In genomic region chr1:11273595-11274234, GRCh38 we compare ENCODE assay signal across 1 cellular context.
TF ChIP-seq lines count a peak whose summit lies in the region.

No MANE protein-coding gene starts in this region.

TF ChIP-seq in K562, 482 proteins besides CTCF, POLR2A, EP300 and RAD21 (continued from another document and continues in another):
- TF ChIP-seq CHD7 (IDR thresholded peaks at IDR 0.05; ENCODE audit: low read depth, low read length) (no peak), ZNF584 (CRISPR knock-in tag; IDR thresholded peaks at IDR 0.05; ENCODE audit: low read depth) (no peak), CEBPB (tag; IDR thresholded peaks at IDR 0.05) (no peak), GABPB1 (CRISPR knock-in tag; IDR thresholded peaks at IDR 0.05) (no peak), ATF7 (IDR thresholded peaks at IDR 0.05) (no peak), MTA3 (IDR thresholded peaks at IDR 0.05; ENCODE audit: borderline replicate concordance) (no peak; the same call in 1 of the 2 replicates), PRMT5 (CRISPR knock-in tag; IDR thresholded peaks at IDR 0.05) (no peak), ZBTB8A (IDR thresholded peaks at IDR 0.05; ENCODE audit: partially characterized antibody) (no peak), MEF2A (IDR thresholded peaks at IDR 0.05; ENCODE audit: control insufficient read depth, low read depth, low read length) (no peak), RBM17 (IDR thresholded peaks at IDR 0.05; ENCODE audit: borderline replicate concordance, low read depth, low read length) (no peak), ZNF668 (CRISPR knock-in tag; IDR thresholded peaks at IDR 0.05) (no peak), RFX7 (CRISPR knock-in tag; IDR thresholded peaks at IDR 0.05) (no peak), ETS1 (conservative IDR thresholded peaks at IDR 0.05; ENCODE audit: control insufficient read depth, low read depth, low read length) (0 out of 2 replicates have a peak, but pooled peaks have one; percentile 32), MNT (conservative IDR thresholded peaks at IDR 0.05) (peak; percentile 41 to 70; a peak in 3 of 4 replicates), KLF10 (CRISPR knock-in tag; IDR thresholded peaks at IDR 0.05) (no peak), TBP (optimal IDR thresholded peaks at IDR 0.05; ENCODE audit: low read depth, low read length) (no peak), POLR2B (IDR thresholded peaks at IDR 0.05; ENCODE audit: low read depth, partially characterized antibody) (no peak), AFF4 (CRISPR knock-in tag; IDR thresholded peaks at IDR 0.05) (no peak), ZBTB7A (IDR thresholded peaks at IDR 0.05; ENCODE audit: borderline replicate concordance, control insufficient read depth, low read depth, low read length) (peak; percentile 31; the same call in 1 of the 2 replicates), TEAD2 (tag; IDR thresholded peaks at IDR 0.05) (no peak), CHD4 (IDR thresholded peaks at IDR 0.05; ENCODE audit: insufficient read depth, insufficient replicate concordance, low read depth, low read length, poor library complexity, severe bottlenecking) (no peak), STAT5B (CRISPR knock-in tag; IDR thresholded peaks at IDR 0.05) (no peak), HNRNPUL1 (IDR thresholded peaks at IDR 0.05; ENCODE audit: low read length) (no peak), MAFK (IDR thresholded peaks at IDR 0.05; ENCODE audit: low read length) (no peak), CHD2 (IDR thresholded peaks at IDR 0.05; ENCODE audit: low read depth, low read length) (no peak), SAP30 (IDR thresholded peaks at IDR 0.05; ENCODE audit: borderline replicate concordance, insufficient read depth, low read depth, low read length, poor library complexity, severe bottlenecking) (peak; percentile 74), JUNB (CRISPR knock-in tag; conservative IDR thresholded peaks at IDR 0.05) (no peak)
- TF ChIP-seq, protein P1, sequence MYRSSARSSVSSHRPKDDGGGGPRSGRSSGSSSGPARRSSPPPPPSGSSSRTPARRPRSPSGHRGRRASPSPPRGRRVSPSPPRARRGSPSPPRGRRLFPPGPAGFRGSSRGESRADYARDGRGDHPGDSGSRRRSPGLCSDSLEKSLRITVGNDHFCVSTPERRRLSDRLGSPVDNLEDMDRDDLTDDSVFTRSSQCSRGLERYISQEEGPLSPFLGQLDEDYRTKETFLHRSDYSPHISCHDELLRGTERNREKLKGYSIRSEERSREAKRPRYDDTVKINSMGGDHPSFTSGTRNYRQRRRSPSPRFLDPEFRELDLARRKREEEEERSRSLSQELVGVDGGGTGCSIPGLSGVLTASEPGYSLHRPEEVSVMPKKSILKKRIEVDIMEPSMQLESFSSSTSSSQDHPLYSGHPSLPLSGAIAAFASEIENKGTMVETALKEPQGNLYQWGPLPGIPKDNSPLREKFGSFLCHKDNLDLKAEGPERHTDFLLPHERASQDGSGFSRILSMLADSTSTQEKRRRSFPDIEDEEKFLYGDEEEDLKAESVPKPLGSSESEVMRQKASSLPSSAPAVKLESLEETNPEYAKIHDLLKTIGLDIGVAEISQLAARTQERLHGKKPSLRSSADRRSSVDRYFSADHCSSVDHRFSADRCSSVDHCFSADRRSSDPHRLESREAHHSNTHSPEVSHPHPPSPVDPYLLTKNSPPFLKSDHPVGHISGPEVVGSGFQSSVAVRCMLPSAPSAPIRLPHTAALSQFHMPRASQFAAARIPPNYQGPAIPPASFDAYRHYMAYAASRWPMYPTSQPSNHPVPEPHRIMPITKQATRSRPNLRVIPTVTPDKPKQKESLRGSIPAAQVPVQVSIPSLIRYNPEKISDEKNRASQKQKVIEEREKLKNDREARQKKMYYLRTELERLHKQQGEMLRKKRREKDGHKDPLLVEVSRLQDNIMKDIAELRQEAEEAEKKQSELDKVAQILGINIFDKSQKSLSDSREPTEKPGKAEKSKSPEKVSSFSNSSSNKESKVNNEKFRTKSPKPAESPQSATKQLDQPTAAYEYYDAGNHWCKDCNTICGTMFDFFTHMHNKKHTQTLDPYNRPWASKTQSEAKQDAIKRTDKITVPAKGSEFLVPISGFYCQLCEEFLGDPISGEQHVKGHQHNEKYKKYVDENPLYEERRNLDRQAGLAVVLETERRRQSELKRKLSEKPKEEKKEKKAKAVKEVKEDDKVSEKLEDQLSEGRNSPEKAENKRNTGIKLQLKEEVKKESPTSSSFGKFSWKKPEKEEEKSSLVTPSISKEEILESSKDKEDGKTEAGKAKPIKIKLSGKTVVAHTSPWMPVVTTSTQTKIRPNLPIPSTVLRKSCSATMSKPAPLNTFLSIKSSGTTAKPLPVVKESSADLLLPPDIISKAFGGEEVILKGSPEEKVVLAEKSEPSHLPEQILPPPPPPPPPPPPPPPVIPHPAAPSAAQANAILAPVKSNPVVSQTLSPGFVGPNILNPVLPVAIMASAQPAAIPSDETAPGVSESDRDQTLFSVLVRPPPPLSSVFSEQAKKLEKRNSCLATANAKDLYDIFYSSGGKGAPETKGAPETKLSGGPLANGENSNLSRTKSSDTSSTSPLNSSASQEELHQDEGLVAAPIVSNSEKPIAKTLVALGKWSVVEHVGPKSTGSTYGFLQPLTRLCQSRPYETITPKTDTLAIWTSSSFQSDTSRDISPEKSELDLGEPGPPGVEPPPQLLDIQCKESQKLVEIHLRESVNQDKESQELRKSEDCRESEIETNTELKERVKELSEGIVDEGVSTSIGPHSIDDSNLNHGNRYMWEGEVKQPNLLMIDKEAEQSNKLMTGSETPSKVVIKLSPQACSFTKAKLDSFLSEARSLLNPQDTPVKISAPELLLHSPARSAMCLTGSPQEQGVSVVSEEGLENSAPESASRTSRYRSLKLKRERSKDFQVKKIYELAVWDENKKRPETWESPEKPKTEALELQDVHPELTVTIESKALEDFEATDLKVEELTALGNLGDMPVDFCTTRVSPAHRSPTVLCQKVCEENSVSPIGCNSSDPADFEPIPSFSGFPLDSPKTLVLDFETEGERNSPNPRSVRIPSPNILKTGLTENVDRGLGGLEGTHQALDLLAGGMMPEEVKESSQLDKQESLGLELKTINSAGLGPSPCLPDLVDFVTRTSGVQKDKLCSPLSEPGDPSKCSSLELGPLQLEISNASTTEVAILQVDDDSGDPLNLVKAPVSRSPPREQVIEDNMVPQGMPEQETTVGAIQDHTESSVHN (IDR thresholded peaks at IDR 0.05; ENCODE audit: borderline replicate concordance in 1 of 2, low read depth in 1 of 2), result no peak
